26 cellular contexts compared by ENCODE assay signal in the genomic region with DNA sequence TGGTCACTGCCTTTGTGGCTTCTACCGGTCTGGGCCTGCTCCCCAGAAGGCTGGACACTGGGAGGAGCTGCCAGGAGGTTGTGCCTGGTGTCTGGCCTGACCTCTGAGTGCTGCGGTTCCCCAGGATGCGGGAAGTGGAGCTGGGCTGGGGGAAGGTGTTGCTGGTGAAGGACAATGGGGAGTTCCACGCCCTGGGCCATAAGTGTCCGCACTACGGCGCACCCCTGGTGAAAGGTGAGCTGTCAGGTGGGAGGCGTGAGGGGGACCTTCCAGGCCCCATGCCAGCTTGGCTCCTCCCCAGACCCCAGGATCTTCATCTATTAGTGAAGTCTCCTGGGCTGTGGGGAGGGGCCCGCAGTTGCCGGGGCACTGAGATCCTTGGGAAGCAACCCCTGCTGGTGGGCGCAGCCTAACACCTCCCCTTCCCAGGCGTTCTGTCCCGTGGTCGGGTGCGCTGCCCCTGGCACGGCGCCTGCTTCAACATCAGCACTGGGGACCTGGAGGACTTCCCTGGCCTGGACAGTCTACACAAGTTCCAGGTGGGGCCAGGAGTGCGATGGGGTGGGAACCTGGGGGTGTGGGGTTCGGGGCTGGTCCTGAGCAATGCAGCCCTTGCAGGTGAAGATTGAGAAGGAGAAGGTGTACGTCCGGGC. TPM values are rescaled to one million over a fixed set of nuclear protein-coding genes. Genes with fewer than 3 reads are reported as not detected.
A peak's percentile ranks its signal among the peaks of the same experiment; 100 is the strongest.
DNase-seq lines count a peak whose midpoint lies in the region; ATAC-seq and TF ChIP-seq lines count a peak whose summit lies in the region.
"Had no signal": no experiment of that assay in that cellular context is flagged by ENCODE, and none has a peak within 500 bp of the region (broad histone marks: within the 10 kb centered on the region; RNA-seq: fewer than 3 reads in every experiment).

No MANE protein-coding gene starts in this region.

- no peaks in the 10 kb centered on the region for H3K27me3 ChIP-seq in lung (ENCODE audit: control insufficient read depth, insufficient read depth)

- H3K36me3 Mint-ChIP-seq in T-helper 17 cell (ENCODE audit: low read depth) = peaks cover 2% of the 10 kb centered on the region
- H3K36me3 Mint-ChIP-seq: CD8-positive, alpha-beta T cell had no signal

- no peak overlapping the region for H3K4me3 ChIP-seq in lung

- TF ChIP-seq CTCF in lung (IDR thresholded peaks at IDR 0.05; ENCODE audit: control extremely low read depth, extremely low read depth) = no peak

- no peak overlapping the region for H3K4me3 Mint-ChIP-seq in T-helper 17 cell
- H3K4me3 Mint-ChIP-seq: B cell; CD8-positive, alpha-beta T cell; IgD-negative memory B cell had no signal

- peak overlapping the region; percentile 8 for H3K27ac Mint-ChIP-seq in T-helper 17 cell
- H3K27ac Mint-ChIP-seq: B cell; CD8-positive, alpha-beta T cell; IgD-negative memory B cell had no signal

- ATAC-seq in Right ventricle myocardium superior (ENCODE audit: poor library complexity) (peak; percentile 10), left cardiac atrium (no peak), T-helper 17 cell (no peak), lung (ENCODE audit: insufficient read depth, low FRiP score) (peak; percentile 15), HG03457 (IDR thresholded peaks at IDR 0.05; ENCODE audit: unreplicated experiment) (no peak)
- ATAC-seq: CD8-positive, alpha-beta T cell; PC-3 had no signal

- H3K36me3 ChIP-seq in lung (ENCODE audit: control insufficient read depth in 2 of 2, insufficient read depth in 2 of 2, low read length in 2 of 2) = no peaks in the 10 kb centered on the region

- intact Hi-C loops in Right ventricle myocardium superior (cut with DNase I) (no loop called here), left cardiac atrium (cut with DNase I) (no loop called here)

- 62 to 77% methylated on average over 21 of the region's 21 CpGs for WGBS in lung, 2 donors

- no peak for DNase-seq in Right ventricle myocardium superior
- no peak for DNase-seq in left cardiac atrium
- no peak for DNase-seq in T-helper 17 cell
- DNase-seq in lung (ENCODE audit: low spot score) = no peak
- no peak for DNase-seq in NCI-H1417 treated with DMSO at 0.1 percent for 48 hours (lab: John Stamatoyannopoulos, UW)
- DNase-seq in cerebellar nuclear complex (lab: John Stamatoyannopoulos, UW) = no peak
- DNase-seq: Caco-2; CD8-positive, alpha-beta T cell; HCEC 1CT; Karpas-422; NCI-H1092; NCI-H1436; NCI-H187; NCI-H2081 treated with DMSO at 0.1 percent for 48 hours; NCI-H524; NCI-H748 treated with DMSO at 0.1 percent for 48 hours; NK-92 treated with Interleukin-12 subunit alpha and Interleukin-12 subunit beta, amount 100 ng/mL, for 24 hours; PC-3; SHP77 had no signal

- H3K4me1 Mint-ChIP-seq in T-helper 17 cell = peaks cover 4% of the 10 kb centered on the region

- no peaks in the 10 kb centered on the region for H3K9me3 ChIP-seq in T-helper 17 cell (ENCODE audit: control insufficient read depth, low read length, poor library complexity, severe bottlenecking)
- peaks cover 0 to 3% of the 10 kb centered on the region in 2 donors for H3K9me3 ChIP-seq in lung (ENCODE audit: control insufficient read depth in 2 of 2, insufficient read depth in 1 of 2, low read length in 1 of 2)

- H3K4me1 ChIP-seq in lung (ENCODE audit: control insufficient read depth in 2 of 2, insufficient read depth in 2 of 2, low read length in 2 of 2) = no peaks in the 10 kb centered on the region
- H3K4me1 ChIP-seq: Caco-2 had no signal

- no peaks in the 10 kb centered on the region for H3K27me3 Mint-ChIP-seq in T-helper 17 cell
- H3K27me3 Mint-ChIP-seq: B cell had no signal

- H3K27ac ChIP-seq in lung (ENCODE audit: low read depth in 1 of 2, low read length in 1 of 2) = no peak overlapping the region
- H3K27ac ChIP-seq: C4-2B had no signal

RNA-seq across cellular contexts. Expression of gene AIFM3, which starts 6.7 kb away (rescaled TPM):
- 0.67 TPM for total RNA-seq in Right ventricle myocardium superior
- 1 to 10 TPM; 1.5 to 2.4 TPM for total RNA-seq in left cardiac atrium
- 1 to 10 TPM in 1 of 2 donors, under 1 TPM in 1; 0.34 to 1.2 TPM for total RNA-seq in T-helper 17 cell
- 1 to 10 TPM in 1 of 2 donors, under 1 TPM in 1; 0.48 to 7.5 TPM for total RNA-seq in lung
- 1 to 10 TPM; 3.6 to 6.0 TPM for polyA plus RNA-seq in lung
- total RNA-seq: A673, RPMI7951 had no signal

RNA-seq across cellular contexts. Expression of gene LZTR1, which starts 8.3 kb away (rescaled TPM):
- total RNA-seq in Right ventricle myocardium superior = 24.7 TPM
- 10 to 100 TPM; 26.9 to 29.1 TPM for total RNA-seq in left cardiac atrium
- total RNA-seq in T-helper 17 cell = 10 to 100 TPM; 49.4 to 59.3 TPM
- 10 to 100 TPM; 51.9 to 64.9 TPM for total RNA-seq in lung
- 10 to 100 TPM; 33.8 to 37.9 TPM for polyA plus RNA-seq in lung

RNA-seq across cellular contexts. Expression of gene THAP7, which starts 28.2 kb away (rescaled TPM):
- total RNA-seq in Right ventricle myocardium superior (19.4 TPM), left cardiac atrium (10 to 100 TPM; 20.9 to 22.1 TPM), T-helper 17 cell (10 to 100 TPM; 41.5 to 55.6 TPM), lung (10 to 100 TPM; 20.4 to 28.1 TPM)
- polyA plus RNA-seq in lung = 10 to 100 TPM; 27.1 to 61.3 TPM

RNA-seq across cellular contexts. Expression of gene P2RX6, which starts 41.2 kb away (rescaled TPM):
- 3.9 TPM for total RNA-seq in Right ventricle myocardium superior
- total RNA-seq in left cardiac atrium = 1 to 10 TPM; 2.2 to 4.6 TPM
- total RNA-seq in T-helper 17 cell = 1 to 10 TPM in 1 of 2 donors, under 1 TPM in 1; 0.39 to 1.0 TPM
- 1 to 10 TPM; 1.1 to 2.2 TPM for total RNA-seq in lung
- polyA plus RNA-seq in lung = under 1 TPM; 0.21 to 0.79 TPM
- total RNA-seq: H1 had no signal
- polyA plus RNA-seq: IgD-negative memory B cell had no signal

RNA-seq across cellular contexts. Expression of gene CRKL, which starts 56.6 kb away (rescaled TPM):
- total RNA-seq in Right ventricle myocardium superior (50.1 TPM), left cardiac atrium (10 to 100 TPM; 48.7 to 50.2 TPM), T-helper 17 cell (10 to 100 TPM; 40.0 to 57.0 TPM), lung (10 to 100 TPM; 54.9 to 58.6 TPM)
- polyA plus RNA-seq in lung = 10 to 100 TPM; 18.3 to 23.3 TPM

Comparison
In these comparisons a context has a peak if more than half of its experiments do, and no peak if none do; other contexts are left out.
1. ATAC-seq: peak in Right ventricle myocardium superior (single experiment) and lung (single experiment); none in left cardiac atrium (0 of 2), T-helper 17 cell (single experiment) and HG03457 (single experiment).